Comparison of ENCODE assay signal across 8 cellular contexts in genomic region chr6:128731249-128732165, GRCh38.
A peak's percentile ranks its signal among the peaks of the same experiment; 100 is the strongest.
DNase-seq lines count a peak whose midpoint lies in the region; ATAC-seq, FAIRE-seq and TF ChIP-seq lines count a peak whose summit lies in the region.

No MANE protein-coding gene starts in this region.

- H3K4me1 ChIP-seq in right lobe of liver, result no peaks in the 10 kb centered on the region

- intact Hi-C loops in right lobe of liver (cut with DNase I), result loop anchor here in 1 of 2 donors (10.0 kb wide), 1 partner anchor 997 kb away; no protein-coding TSS in a partner anchor

- no peaks in the 10 kb centered on the region for H3K9me3 ChIP-seq in right lobe of liver

- H3K27ac ChIP-seq in right lobe of liver, result no peak overlapping the region

- 52% methylated on average over 2 of the region's 2 CpGs for WGBS in right lobe of liver (ENCODE audit: insufficient coverage, low coverage, low lambda C conversion rate, missing lambda C conversion rate)

- in situ Hi-C loops in Caki2 (cut with HindIII; ENCODE audit: low pct_unique_long_range_greater_than_20kb, low sequenced_read_pairs), result no loop called here

- no peaks in the 10 kb centered on the region for H3K27me3 ChIP-seq in bronchial epithelial cell (ENCODE audit: control insufficient read depth, insufficient read depth, low read length)
- H3K27me3 ChIP-seq in right lobe of liver, result no peaks in the 10 kb centered on the region

- H3K36me3 ChIP-seq in bronchial epithelial cell (ENCODE audit: control insufficient read depth, insufficient read depth, low read length), result no peaks in the 10 kb centered on the region
- H3K36me3 ChIP-seq in right lobe of liver, result no peaks in the 10 kb centered on the region

- peak; percentile 53 for DNase-seq in Caki2 (ENCODE audit: low read depth)
- DNase-seq in H4 (ENCODE audit: low spot score), result peak; percentile 21
- peak; percentile 7 to 40 for DNase-seq in NCI-H2081 (lab: John Stamatoyannopoulos, UW)
- peak; percentile 68 for DNase-seq in bronchial epithelial cell (ENCODE audit: low read depth)
- DNase-seq in right lobe of liver, result no peak
- no peak for DNase-seq in germinal center (ENCODE audit: low spot score)

- peak; percentile 36 for FAIRE-seq in bronchial epithelial cell (lab: Jason Lieb, UNC)

- ATAC-seq in right lobe of liver (peak; percentile 77 to 86 (median 81)), HG03135 (IDR thresholded peaks at IDR 0.05; ENCODE audit: unreplicated experiment) (no peak), HG02970 (IDR thresholded peaks at IDR 0.05; ENCODE audit: low FRiP score, unreplicated experiment) (no peak)

- TF ChIP-seq POLR2A in right lobe of liver (IDR thresholded peaks at IDR 0.05), result no peak

- TF ChIP-seq CTCF in bronchial epithelial cell (IDR thresholded peaks at IDR 0.05; ENCODE audit: insufficient read depth, low read length, severe bottlenecking) (peak; percentile 70), right lobe of liver (IDR thresholded peaks at IDR 0.05) (peak; percentile 46 to 66 (median 57))

- H3K4me3 ChIP-seq in bronchial epithelial cell (ENCODE audit: low read depth, low read length) (no peak overlapping the region), right lobe of liver (no peak overlapping the region)

Comparison
In these comparisons a context has a peak if more than half of its experiments do, and no peak if none do; other contexts are left out.
1. DNase-seq: peak in Caki2 (single experiment), H4 (single experiment), NCI-H2081 (2 of 2) and bronchial epithelial cell (single experiment); none in right lobe of liver (0 of 3) and germinal center (single experiment).
2. ATAC-seq: peak in right lobe of liver (4 of 4); none in HG03135 (single experiment) and HG02970 (single experiment).